17 cellular contexts compared by ENCODE assay signal in the genomic region with DNA sequence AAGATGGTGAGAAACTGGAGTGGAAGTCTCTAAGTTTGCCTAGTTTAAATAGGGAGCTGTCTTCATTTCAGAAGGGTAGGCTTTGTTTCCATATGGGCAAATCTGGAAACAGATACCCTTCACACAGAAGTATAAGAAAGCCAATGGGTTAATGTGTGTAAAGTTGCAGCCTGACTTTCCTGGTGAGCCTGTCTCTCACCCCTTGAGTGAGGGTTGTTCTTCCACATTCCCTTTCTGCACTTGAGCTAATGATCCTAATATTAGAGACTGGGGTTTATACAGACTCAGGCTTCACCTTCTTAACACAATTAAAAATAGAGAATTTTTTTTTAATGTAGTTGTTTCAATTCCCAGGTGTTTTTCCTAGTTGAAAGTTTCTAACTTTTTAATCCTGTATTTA.
A peak's percentile ranks its signal among the peaks of the same experiment; 100 is the strongest.
DNase-seq lines count a peak whose midpoint lies in the region; ATAC-seq, FAIRE-seq and TF ChIP-seq lines count a peak whose summit lies in the region.
"Had no signal": no experiment of that assay in that cellular context is flagged by ENCODE, and none has a peak within 500 bp of the region (broad histone marks: within the 10 kb centered on the region; RNA-seq: fewer than 3 reads in every experiment).

No MANE protein-coding gene starts in this region.

- H3K36me3 Mint-ChIP-seq in activated CD8-positive, alpha-beta T cell treated with anti-CD3 and anti-CD28 coated beads, Interleukin-2, amount 10 ng/mL, durations not matched to agents 7 days and 5 days (ENCODE audit: low read depth), result peaks cover 60% of the 10 kb centered on the region

- TF ChIP-seq CTCF in A549 (IDR thresholded peaks at IDR 0.05) (no peak), PC-3 (conservative IDR thresholded peaks at IDR 0.05; ENCODE audit: low read depth, low read length) (no peak), endothelial cell of umbilical vein (IDR thresholded peaks at IDR 0.05; ENCODE audit: extremely low read depth in 1 of 2, insufficient read depth in 1 of 2, low read depth in 1 of 2, low read length in 2 of 2) (no peak), parathyroid adenoma (IDR thresholded peaks at IDR 0.05) (no peak), right lobe of liver (IDR thresholded peaks at IDR 0.05) (no peak)

- H3K9me3 ChIP-seq in A549 (no peaks in the 10 kb centered on the region), PC-3 (ENCODE audit: low read length) (no peaks in the 10 kb centered on the region), endothelial cell of umbilical vein (replicated peaks; ENCODE audit: control insufficient read depth, insufficient read depth, low read length) (no peaks in the 10 kb centered on the region), parathyroid adenoma (ENCODE audit: control insufficient read depth, low read length) (no peaks in the 10 kb centered on the region), right lobe of liver (no peaks in the 10 kb centered on the region)

- no peak for TF ChIP-seq EP300 in A549 (IDR thresholded peaks at IDR 0.05)

- no peaks in the 10 kb centered on the region for H3K9me2 ChIP-seq in PC-3 (replicated peaks; ENCODE audit: low read length)

- H3K4me1 Mint-ChIP-seq in activated CD8-positive, alpha-beta T cell treated with anti-CD3 and anti-CD28 coated beads, Interleukin-2, amount 10 ng/mL, durations not matched to agents 7 days and 5 days (ENCODE audit: low read depth), result peaks cover 24% of the 10 kb centered on the region

- H3K27me3 ChIP-seq in PC-3 (ENCODE audit: low read length) (no peaks in the 10 kb centered on the region), endothelial cell of umbilical vein (ENCODE audit: control insufficient read depth in 2 of 2, insufficient read depth in 2 of 2, low read length in 2 of 2) (no peaks in the 10 kb centered on the region), parathyroid adenoma (ENCODE audit: control insufficient read depth, insufficient read depth, low read length) (no peaks in the 10 kb centered on the region), right lobe of liver (no peaks in the 10 kb centered on the region)

- no peak for ATAC-seq in A549
- ATAC-seq in PC-3, result no peak
- no peak for ATAC-seq in stimulated activated naive CD8-positive, alpha-beta T cell treated with anti-CD3 and anti-CD28 coated beads, Interleukin-15, Interleukin-2, amounts not matched to agents 100 U/mL and 50 U/mL, for 24 hours
- no peak for ATAC-seq in activated CD8-positive, alpha-beta T cell treated with anti-CD3 and anti-CD28 coated beads, Interleukin-2, amount 10 ng/mL, durations not matched to agents 7 days and 5 days
- ATAC-seq in right lobe of liver, result no peak
- ATAC-seq: Right ventricle myocardium inferior had no signal

- 0 out of 2 replicates have a peak overlapping the region, but pooled peaks have one; percentile 67 for H3K9ac ChIP-seq in PC-3 (ENCODE audit: low read length)
- no peak overlapping the region for H3K9ac ChIP-seq in endothelial cell of umbilical vein (replicated peaks; ENCODE audit: extremely low read depth, insufficient read depth, low read length)
- H3K9ac ChIP-seq in parathyroid adenoma, result no peak overlapping the region

- no peak for TF ChIP-seq RAD21 in A549 (conservative IDR thresholded peaks at IDR 0.05 in 1 of 2, IDR thresholded peaks at IDR 0.05 in 1 of 2)

- no peak overlapping the region for H3K27ac Mint-ChIP-seq in activated CD8-positive, alpha-beta T cell treated with anti-CD3 and anti-CD28 coated beads, Interleukin-2, amount 10 ng/mL, durations not matched to agents 7 days and 5 days

- H4K20me1 ChIP-seq in PC-3 (ENCODE audit: low read length) (peaks cover 12% of the 10 kb centered on the region; the same call in 1 of the 2 replicates), endothelial cell of umbilical vein (replicated peaks; ENCODE audit: control insufficient read depth, extremely low read depth, insufficient read depth, low read length) (no peaks in the 10 kb centered on the region)

- FAIRE-seq in A549 (lab: Jason Lieb, UNC), result no peak
- FAIRE-seq in endothelial cell of umbilical vein (lab: Jason Lieb, UNC), result no peak
- no peak for FAIRE-seq in GM12892 (lab: Jason Lieb, UNC)

- BruUV-seq in PC-3 (replicated peaks; lab: Mats Ljungman, UMichigan) (no TSS peak), endothelial cell of umbilical vein (replicated peaks; lab: Mats Ljungman, UMichigan) (no TSS peak)

- intact Hi-C loops in PC-3 (cut with micrococcal nuclease) (loop anchor here (1.0 to 5.0 kb wide), 3 partner anchors 43 to 93 kb away; no protein-coding TSS in a partner anchor), endothelial cell of umbilical vein (cut with micrococcal nuclease) (loop anchor here (1.0 to 10.0 kb wide), 5 partner anchors 19 to 410 kb away; no protein-coding TSS in a partner anchor), right lobe of liver (cut with DNase I) (no loop called here)

- no peak for TF ChIP-seq POLR2A in A549 (IDR thresholded peaks at IDR 0.05; ENCODE audit: low read length)
- no peak for TF ChIP-seq POLR2A in endothelial cell of umbilical vein (IDR thresholded peaks at IDR 0.05; ENCODE audit: low read depth, low read length)
- TF ChIP-seq POLR2A in GM12892 (IDR thresholded peaks at IDR 0.05; ENCODE audit: low read depth, low read length), result no peak
- no peak for TF ChIP-seq POLR2A in right lobe of liver (IDR thresholded peaks at IDR 0.05)

- H3K27ac ChIP-seq in A549, result peak overlapping the region; percentile 80 to 86
- H3K27ac ChIP-seq in PC-3 (ENCODE audit: low read length), result peak overlapping the region; percentile 89
- H3K27ac ChIP-seq in endothelial cell of umbilical vein (ENCODE audit: insufficient read depth, low read depth, low read length), result peak overlapping the region; percentile 93
- peak overlapping the region; percentile 78 for H3K27ac ChIP-seq in parathyroid adenoma
- peak overlapping the region in 1 of 3 donors; percentile 16 for H3K27ac ChIP-seq in right lobe of liver

- H2AFZ ChIP-seq in PC-3 (ENCODE audit: low read length), result no peak overlapping the region
- H2AFZ ChIP-seq in endothelial cell of umbilical vein (ENCODE audit: low read depth, low read length), result no peak overlapping the region
- no peak overlapping the region for H2AFZ ChIP-seq in parathyroid adenoma

- POLR2A ChIA-PET in A549 (lab: Yijun Ruan, JAX), result no interaction called here
- POLR2A ChIA-PET in PC-3 (lab: Charles Lee; ENCODE audit: unreplicated experiment), result no interaction called here
- POLR2A ChIA-PET in endothelial cell of umbilical vein (lab: Charles Lee), result no interaction called here
- POLR2A ChIA-PET in activated CD8-positive, alpha-beta T cell treated with anti-CD3 and anti-CD28 coated beads, Interleukin-2, amount 10 ng/mL, durations not matched to agents 7 days and 5 days (lab: Charles Lee), result interaction anchor here (0.6 kb wide), 1 partner anchor 273 kb away, joined by 3 read pairs; no protein-coding TSS in a partner anchor

- no peaks in the 10 kb centered on the region for H3K27me3 Mint-ChIP-seq in activated CD8-positive, alpha-beta T cell treated with anti-CD3 and anti-CD28 coated beads, Interleukin-2, amount 10 ng/mL, durations not matched to agents 7 days and 5 days (ENCODE audit: low read depth)
- H3K27me3 Mint-ChIP-seq: CD4-positive, alpha-beta memory T cell had no signal

- CTCF ChIA-PET in A549 (lab: Yijun Ruan, JAX) (interaction anchor here (0.7 to 2.7 kb wide), 4 partner anchors 11 to 90 kb away, joined by 3 to 16 read pairs (median 6); no protein-coding TSS in a partner anchor), PC-3 (lab: Charles Lee) (no interaction called here), endothelial cell of umbilical vein (lab: Charles Lee) (interaction anchor here (1.1 to 5.1 kb wide), 4 partner anchors 9 to 57 kb away, joined by 4 to 23 read pairs (median 7); no protein-coding TSS in a partner anchor)
- CTCF ChIA-PET in activated CD8-positive, alpha-beta T cell treated with anti-CD3 and anti-CD28 coated beads, Interleukin-2, amount 10 ng/mL, durations not matched to agents 7 days and 5 days (lab: Charles Lee), result interaction anchor here (0.7 to 1.4 kb wide), 5 partner anchors 11 to 91 kb away, joined by 3 to 5 read pairs (median 3); no protein-coding TSS in a partner anchor

- H3K9me1 ChIP-seq in endothelial cell of umbilical vein (replicated peaks; ENCODE audit: control insufficient read depth, extremely low read depth, insufficient read depth, low read length), result no peaks in the 10 kb centered on the region

- H3K4me3 Mint-ChIP-seq in activated CD8-positive, alpha-beta T cell treated with anti-CD3 and anti-CD28 coated beads, Interleukin-2, amount 10 ng/mL, durations not matched to agents 7 days and 5 days, result no peak overlapping the region
- H3K4me3 Mint-ChIP-seq: CD4-positive, alpha-beta memory T cell had no signal

- H3K4me2 ChIP-seq in A549 (peak overlapping the region; percentile 60; the same call in 2 of the 3 replicates), PC-3 (ENCODE audit: low read length) (no peak overlapping the region), endothelial cell of umbilical vein (ENCODE audit: insufficient read depth, low read length) (no peak overlapping the region), parathyroid adenoma (ENCODE audit: low read length) (no peak overlapping the region)

- peaks cover 6% of the 10 kb centered on the region for H3F3A ChIP-seq in PC-3 (ENCODE audit: low read length, unreplicated experiment)

- dilution Hi-C loops in endothelial cell of umbilical vein (cut with MboI; ENCODE audit: extremely low pct_ligation_motif_present, low sequenced_read_pairs), result no loop called here

- H3K79me2 ChIP-seq in PC-3 (ENCODE audit: low read length) (peaks cover 74% of the 10 kb centered on the region), endothelial cell of umbilical vein (ENCODE audit: control insufficient read depth, insufficient read depth, low read length) (peaks cover 53% of the 10 kb centered on the region), parathyroid adenoma (peaks cover 9% of the 10 kb centered on the region)

- H3K36me3 ChIP-seq in PC-3 (ENCODE audit: low read depth, low read length) (peaks cover 58% of the 10 kb centered on the region), endothelial cell of umbilical vein (ENCODE audit: control insufficient read depth in 2 of 2, extremely low read depth in 1 of 2, insufficient read depth in 2 of 2, low read length in 2 of 2) (peaks cover 20 to 25% of the 10 kb centered on the region in 2 experiments), parathyroid adenoma (ENCODE audit: control insufficient read depth, insufficient read depth, low read length) (no peaks in the 10 kb centered on the region), right lobe of liver (peaks cover 0 to 17% (median 6%) of the 10 kb centered on the region in 4 donors)

- H3K4me3 ChIP-seq in A549, result no peak overlapping the region
- H3K4me3 ChIP-seq in PC-3 (ENCODE audit: low read length), result no peak overlapping the region
- no peak overlapping the region for H3K4me3 ChIP-seq in endothelial cell of umbilical vein (replicated peaks in 1 of 3; ENCODE audit: insufficient read depth in 1 of 3, low read depth in 1 of 3, low read length in 3 of 3)
- H3K4me3 ChIP-seq in parathyroid adenoma (ENCODE audit: low read depth, low read length), result no peak overlapping the region
- H3K4me3 ChIP-seq in right lobe of liver, result no peak overlapping the region

- DNase-seq in A549 (ENCODE audit: low read depth in 1 of 2, low spot score in 1 of 2) (no peak), PC-3 (no peak), endothelial cell of umbilical vein (ENCODE audit: low read depth, low spot score) (no peak), GM12892 (ENCODE audit: insufficient read length) (no peak), right lobe of liver (no peak)
- no peak for DNase-seq in stimulated activated naive CD8-positive, alpha-beta T cell treated with anti-CD3 and anti-CD28 coated beads, Interleukin-15, Interleukin-2, amounts not matched to agents 100 U/mL and 50 U/mL, for 24 hours
- no peak for DNase-seq in activated CD8-positive, alpha-beta T cell treated with anti-CD3 and anti-CD28 coated beads, Interleukin-2, amount 10 ng/mL, durations not matched to agents 7 days and 5 days
- DNase-seq: AML-193; CD4-positive, alpha-beta memory T cell; GOT3; KG1; NCI-H1092; NCI-H1694 treated with DMSO at 0.1 percent for 48 hours; NCI-H446; NCI-H748 treated with DMSO at 0.1 percent for 48 hours had no signal

- H3K4me1 ChIP-seq in A549 (peaks cover 70% of the 10 kb centered on the region), PC-3 (ENCODE audit: insufficient read depth, low read length) (peaks cover 28% of the 10 kb centered on the region), endothelial cell of umbilical vein (ENCODE audit: control insufficient read depth, extremely low read depth, insufficient read depth, low read length) (peaks cover 44% of the 10 kb centered on the region), parathyroid adenoma (peaks cover 69% of the 10 kb centered on the region), right lobe of liver (peaks cover 0 to 82% (median 36%) of the 10 kb centered on the region in 4 donors)

- no peaks in the 10 kb centered on the region for H3K9me3 Mint-ChIP-seq in activated CD8-positive, alpha-beta T cell treated with anti-CD3 and anti-CD28 coated beads, Interleukin-2, amount 10 ng/mL, durations not matched to agents 7 days and 5 days (ENCODE audit: insufficient read depth)
- H3K9me3 Mint-ChIP-seq: CD4-positive, alpha-beta memory T cell had no signal

Comparison
In these comparisons a context has a peak if more than half of its experiments do, and no peak if none do; other contexts are left out.
1. intact Hi-C loops: an anchor here in PC-3 (1.0 to 5.0 kb wide) and endothelial cell of umbilical vein (1.0 to 10.0 kb wide); none called in right lobe of liver.